ENCODE assay signal across 11 cellular contexts in genomic region chr2:10406491-10406890, GRCh38. TPM values are rescaled to one million over a fixed set of nuclear protein-coding genes. Genes with fewer than 3 reads are reported as not detected.
A peak's percentile ranks its signal among the peaks of the same experiment; 100 is the strongest.
DNase-seq lines count a peak whose midpoint lies in the region; ATAC-seq and TF ChIP-seq lines count a peak whose summit lies in the region.
"Had no signal": no experiment of that assay in that cellular context is flagged by ENCODE, and none has a peak within 500 bp of the region (broad histone marks: within the 10 kb centered on the region; RNA-seq: fewer than 3 reads in every experiment).

No MANE protein-coding gene starts in this region.

- no peaks in the 10 kb centered on the region for H3K27me3 ChIP-seq in HCT116 (ENCODE audit: insufficient read depth, low read length)
- H3K27me3 ChIP-seq in gastroesophageal sphincter = no peaks in the 10 kb centered on the region

- ATAC-seq in HCT116 = no peak
- ATAC-seq in T-cell (replicated peaks in 1 of 4) = no peak
- ATAC-seq in gastroesophageal sphincter = no peak
- no peak for ATAC-seq in stimulated activated memory B cell treated with anti-CD40 and anti-IgM and Interleukin-4, amounts not matched to agents 10 μg/mL and 1 μg/mL and 100 μg/mL, for 72 hours

- no peaks in the 10 kb centered on the region for H3K9me2 ChIP-seq in HCT116 (ENCODE audit: insufficient read depth)

- H3K9me3 ChIP-seq in HCT116 (ENCODE audit: control insufficient read depth in 1 of 2, insufficient read depth in 1 of 2, low read depth in 1 of 2, low read length in 2 of 2) (no peaks in the 10 kb centered on the region), gastroesophageal sphincter (no peaks in the 10 kb centered on the region)

- TF ChIP-seq RAD21 in HCT116 (IDR thresholded peaks at IDR 0.05; ENCODE audit: low read depth) = no peak

- POLR2A ChIA-PET in HCT116 (lab: Charles Lee) = no interaction called here
- POLR2A ChIA-PET in T-cell (lab: Charles Lee) = interaction anchor here in 1 of 2 donors (0.5 kb wide), 2 partner anchors 74 to 229 kb away, joined by 4 to 8 read pairs; no protein-coding TSS in a partner anchor

- H3K4me1 ChIP-seq in HCT116 (ENCODE audit: control insufficient read depth in 1 of 2, insufficient read depth in 2 of 2, low read length in 2 of 2) (peaks cover 61 to 76% of the 10 kb centered on the region in 2 experiments), gastroesophageal sphincter (peaks cover 0 to 77% (median 16%) of the 10 kb centered on the region in 3 donors)

- H3K4me1 Mint-ChIP-seq in T-cell = peaks cover 51 to 62% (median 55%) of the 10 kb centered on the region in 3 donors
- peaks cover 64% of the 10 kb centered on the region for H3K4me1 Mint-ChIP-seq in stimulated activated memory B cell treated with anti-CD40 and anti-IgM and Interleukin-4, amounts not matched to agents 10 μg/mL and 1 μg/mL and 100 μg/mL, for 72 hours

- TF ChIP-seq CTCF in HCT116 (IDR thresholded peaks at IDR 0.05 in 2 of 3, conservative IDR thresholded peaks at IDR 0.05 in 1 of 3; ENCODE audit: borderline replicate concordance in 1 of 3, insufficient read depth in 1 of 3, low read depth in 2 of 3, low read length in 2 of 3) = no peak
- TF ChIP-seq CTCF in gastroesophageal sphincter (IDR thresholded peaks at IDR 0.05) = no peak

- intact Hi-C loops in HCT116 (cut with micrococcal nuclease) = no loop called here

- peak overlapping the region in 1 of 3 donors; percentile 65 for H3K4me3 Mint-ChIP-seq in T-cell
- no peak overlapping the region for H3K4me3 Mint-ChIP-seq in stimulated activated memory B cell treated with anti-CD40 and anti-IgM and Interleukin-4, amounts not matched to agents 10 μg/mL and 1 μg/mL and 100 μg/mL, for 72 hours

- H3K27me3 Mint-ChIP-seq in T-cell = no peaks in the 10 kb centered on the region
- no peaks in the 10 kb centered on the region for H3K27me3 Mint-ChIP-seq in stimulated activated memory B cell treated with anti-CD40 and anti-IgM and Interleukin-4, amounts not matched to agents 10 μg/mL and 1 μg/mL and 100 μg/mL, for 72 hours

- CTCF ChIA-PET in HCT116 (lab: Charles Lee) (no interaction called here), T-cell (lab: Charles Lee) (interaction anchor here (0.6 to 1.3 kb wide), 3 partner anchors 103 to 275 kb away, joined by 3 to 4 read pairs (median 3); no protein-coding TSS in a partner anchor)

- H3K4me3 ChIP-seq in HCT116 (replicated peaks in 1 of 2; ENCODE audit: low read depth in 1 of 2, low read length in 2 of 2) (no peak overlapping the region), gastroesophageal sphincter (no peak overlapping the region)
- H3K4me3 ChIP-seq: lung had no signal

- H3K9me3 Mint-ChIP-seq in T-cell = no peaks in the 10 kb centered on the region
- no peaks in the 10 kb centered on the region for H3K9me3 Mint-ChIP-seq in stimulated activated memory B cell treated with anti-CD40 and anti-IgM and Interleukin-4, amounts not matched to agents 10 μg/mL and 1 μg/mL and 100 μg/mL, for 72 hours

- TF ChIP-seq POLR2A in HCT116 (IDR thresholded peaks at IDR 0.05; ENCODE audit: borderline replicate concordance, extremely low read depth, insufficient read depth, insufficient read length) (no peak), gastroesophageal sphincter (IDR thresholded peaks at IDR 0.05) (no peak)

- DNase-seq in HCT116 (ENCODE audit: low read depth, low spot score) = no peak
- DNase-seq in T-cell = no peak
- no peak for DNase-seq in superior temporal gyrus (ENCODE audit: extremely low spot score)
- no peak for DNase-seq in SKM-1 treated with dmso at 0.1 percent for 144 hours (lab: John Stamatoyannopoulos, UW; ENCODE audit: unreplicated experiment)
- DNase-seq in HUDEP-2 (lab: John Stamatoyannopoulos, UW; ENCODE audit: unreplicated experiment in 76 of 76) = no peak
- DNase-seq: MV-4-11; NCI-H345; stimulated activated CD4-positive, alpha-beta T cell treated with anti-CD3 and anti-CD28 coated beads, Interleukin-4, amount 100 ng/mL, for 24 hours had no signal

- H3K36me3 ChIP-seq in HCT116 (ENCODE audit: control insufficient read depth in 1 of 2, insufficient read depth in 2 of 2, low read length in 2 of 2) (peaks cover 0 to 3% of the 10 kb centered on the region in 2 experiments; a peak in 1 of 4 replicates), gastroesophageal sphincter (no peaks in the 10 kb centered on the region)

- H3K27ac Mint-ChIP-seq in T-cell = peak overlapping the region; percentile 90 to 93
- peak overlapping the region; percentile 77 for H3K27ac Mint-ChIP-seq in stimulated activated memory B cell treated with anti-CD40 and anti-IgM and Interleukin-4, amounts not matched to agents 10 μg/mL and 1 μg/mL and 100 μg/mL, for 72 hours

- no peak overlapping the region for H3K4me2 ChIP-seq in HCT116 (ENCODE audit: low read length)

- RAD21 ChIA-PET in HCT116 (lab: Charles Lee; ENCODE audit: low non-redundant PET in 1 of 2, low total read pairs in 2 of 2, uncharacterized antibody in 2 of 2, unreplicated experiment in 2 of 2) = interaction anchor here in 1 of 2 experiments (0.9 kb wide), 1 partner anchor 121 kb away, joined by 3 read pairs; no protein-coding TSS in a partner anchor

- H3K79me2 ChIP-seq in HCT116 (ENCODE audit: insufficient read depth, low read length) = peaks cover 24% of the 10 kb centered on the region

- H3K9ac ChIP-seq in HCT116 (ENCODE audit: low read length) = peak overlapping the region; percentile 63; the same call in 1 of the 2 replicates

- H3K27ac ChIP-seq in HCT116 (ENCODE audit: low read depth, low read length) = no peak overlapping the region
- H3K27ac ChIP-seq in gastroesophageal sphincter = peak overlapping the region in 3 of 4 donors; percentile 87 to 90 (median 88)

- TF ChIP-seq EP300 in gastroesophageal sphincter (IDR thresholded peaks at IDR 0.05) = no peak

- H2AFZ ChIP-seq in HCT116 (ENCODE audit: low read depth, low read length, poor library complexity, severe bottlenecking) = no peak overlapping the region

- 60 to 82% methylated on average over 1 to 9 of the region's 14 CpGs for WGBS in gastroesophageal sphincter (ENCODE audit: low coverage in 1 of 2), 2 donors

- no peaks in the 10 kb centered on the region for H4K20me1 ChIP-seq in HCT116 (ENCODE audit: insufficient read depth)

- BruUV-seq in HCT116 (replicated peaks; lab: Mats Ljungman, UMichigan) = no TSS peak

- H3K36me3 Mint-ChIP-seq in T-cell = peaks cover 4% of the 10 kb centered on the region
- H3K36me3 Mint-ChIP-seq in stimulated activated memory B cell treated with anti-CD40 and anti-IgM and Interleukin-4, amounts not matched to agents 10 μg/mL and 1 μg/mL and 100 μg/mL, for 72 hours = peaks cover 8% of the 10 kb centered on the region

TF ChIP-seq in HCT116, 20 proteins besides CTCF, POLR2A, EP300 and RAD21 (continues in another document):
- TF ChIP-seq EZH2 (IDR thresholded peaks at IDR 0.05) = no peak
- no peak for TF ChIP-seq CBX3 (IDR thresholded peaks at IDR 0.05; ENCODE audit: low read depth)
- TF ChIP-seq ZBTB33 (IDR thresholded peaks at IDR 0.05; ENCODE audit: extremely low read depth, insufficient replicate concordance, low read length) = no peak
- TF ChIP-seq SIN3A (IDR thresholded peaks at IDR 0.05; ENCODE audit: low read depth) = no peak
- TF ChIP-seq YY1 (IDR thresholded peaks at IDR 0.05; ENCODE audit: extremely low read depth, insufficient replicate concordance, low read depth, low read length) = no peak
- no peak for TF ChIP-seq JUND (IDR thresholded peaks at IDR 0.05)
- no peak for TF ChIP-seq REST (IDR thresholded peaks at IDR 0.05; ENCODE audit: low read depth)
- no peak for TF ChIP-seq TCF7L2 (IDR thresholded peaks at IDR 0.05; ENCODE audit: borderline replicate concordance, extremely low read depth, insufficient read depth, insufficient read length)
- TF ChIP-seq SRF (IDR thresholded peaks at IDR 0.05; ENCODE audit: low read depth) = no peak
- TF ChIP-seq FOSL1 (IDR thresholded peaks at IDR 0.05; ENCODE audit: low read depth) = no peak

RNA-seq across cellular contexts. Expression of gene ODC1, which starts 41.6 kb away (rescaled TPM):
- total RNA-seq in HCT116 (2021; ENCODE audit: unreplicated experiment) (231 TPM), T-cell (100 to 1,000 TPM in 1 of 5 donors, 10 to 100 TPM in 4; 40.6 to 102 (median 53.3) TPM), gastroesophageal sphincter (100 to 1,000 TPM; 105 to 199 (median 137) TPM)
- polyA plus RNA-seq in HCT116 (2012) = 178 and 235 TPM in 2 replicates
